20 cellular contexts compared by ENCODE assay signal in the genomic region with DNA sequence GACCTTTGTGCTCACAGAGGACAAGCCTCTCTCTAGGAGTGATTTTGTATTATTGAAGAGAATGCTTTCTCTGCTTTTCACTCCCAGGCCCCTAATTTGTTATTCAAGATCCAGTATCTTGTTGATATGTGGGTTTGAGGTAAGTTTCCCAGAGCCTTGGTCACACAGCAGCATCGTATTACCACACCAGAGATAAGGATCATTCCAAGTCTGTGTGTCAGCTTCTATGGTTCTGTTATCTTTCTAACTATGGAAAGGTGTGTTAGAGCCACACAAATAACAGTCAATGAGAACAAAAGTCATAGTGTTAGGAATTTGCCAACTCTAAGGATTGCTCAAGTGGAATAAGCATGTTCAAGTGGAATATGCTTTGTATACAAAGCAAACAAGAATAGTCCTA.
DNase-seq lines count a peak whose midpoint lies in the region; FAIRE-seq and TF ChIP-seq lines count a peak whose summit lies in the region.
"Had no signal": no experiment of that assay in that cellular context is flagged by ENCODE, and none has a peak within 500 bp of the region (broad histone marks: within the 10 kb centered on the region; RNA-seq: fewer than 3 reads in every experiment).

No MANE protein-coding gene starts in this region.

- no peak overlapping the region for H3K4me2 ChIP-seq in mammary epithelial cell (ENCODE audit: insufficient read depth, low read depth, low read length)
- no peak overlapping the region for H3K4me2 ChIP-seq in astrocyte (ENCODE audit: low read length)

- H3K36me3 ChIP-seq in mammary epithelial cell (ENCODE audit: insufficient read depth, low read length), result no peaks in the 10 kb centered on the region
- H3K36me3 ChIP-seq in breast epithelium, result no peaks in the 10 kb centered on the region
- H3K36me3 ChIP-seq in astrocyte (ENCODE audit: insufficient read depth, low read length), result no peaks in the 10 kb centered on the region

- dilution Hi-C loops in mammary epithelial cell (cut with HindIII; ENCODE audit: low sequenced_read_pairs), result no loop called here

- H2AFZ ChIP-seq in mammary epithelial cell (ENCODE audit: low read depth, low read length), result no peak overlapping the region
- no peak overlapping the region for H2AFZ ChIP-seq in astrocyte (ENCODE audit: low read depth, low read length)

- no TSS peak for BruUV-seq in mammary epithelial cell (replicated peaks; lab: Mats Ljungman, UMichigan)

- H3K9ac ChIP-seq in mammary epithelial cell (ENCODE audit: insufficient read depth, low read length) (no peak overlapping the region), astrocyte (ENCODE audit: low read length) (no peak overlapping the region)

- no peaks in the 10 kb centered on the region for H3K36me3 Mint-ChIP-seq in astrocyte (ENCODE audit: low read depth, unreplicated experiment)

- FAIRE-seq in astrocyte (lab: Jason Lieb, UNC) (no peak), D721Med (lab: Jason Lieb, UNC) (no peak)
- FAIRE-seq: G401.6, GM12891, GM19239, K562 had no signal

- POLR2A ChIA-PET in HEK293T (lab: Yijun Ruan, JAX), result no interaction called here

- DNase-seq in mammary epithelial cell (peak; percentile 8), breast epithelium (ENCODE audit: low spot score in 2 of 2) (no peak), astrocyte (ENCODE audit: low read depth) (peak; percentile 64), kidney glomerular epithelial cell (lab: John Stamatoyannopoulos, UW) (peak; percentile 8), OCI-M2 (lab: John Stamatoyannopoulos, UW; ENCODE audit: unreplicated experiment) (no peak), HEK293T (ENCODE audit: extremely low spot score) (no peak), NCI-H2029 treated with DMSO at 0.1 percent for 48 hours (lab: John Stamatoyannopoulos, UW) (no peak), D721Med (ENCODE audit: insufficient read length, low spot score) (no peak)
- DNase-seq: C1 segment of cervical spinal cord, DMS53, NCI-H1092 treated with DMSO at 0.1 percent for 48 hours, NCI-H1694 treated with DMSO at 0.1 percent for 48 hours, NCI-H446 treated with DMSO at 0.1 percent for 48 hours, SHP77 treated with DMSO at 0.1 percent for 48 hours, SW 1271 had no signal

- H3K27me3 ChIP-seq in mammary epithelial cell (ENCODE audit: insufficient read depth, low read length) (peaks cover 3% of the 10 kb centered on the region), breast epithelium (no peaks in the 10 kb centered on the region), astrocyte (ENCODE audit: insufficient read depth, low read length) (no peaks in the 10 kb centered on the region)

- H3K4me1 ChIP-seq in mammary epithelial cell (ENCODE audit: insufficient read depth, low read length), result no peaks in the 10 kb centered on the region
- H3K4me1 ChIP-seq in breast epithelium, result no peaks in the 10 kb centered on the region
- H3K4me1 ChIP-seq in astrocyte (ENCODE audit: insufficient read depth, low read length), result peaks cover 6% of the 10 kb centered on the region

- H3K4me1 Mint-ChIP-seq in astrocyte (ENCODE audit: low read depth, unreplicated experiment), result peaks cover 8% of the 10 kb centered on the region

- H4K20me1 ChIP-seq in mammary epithelial cell (ENCODE audit: insufficient read depth, low read length) (no peaks in the 10 kb centered on the region), astrocyte (ENCODE audit: insufficient read depth, low read length) (no peaks in the 10 kb centered on the region)

- 0% methylated on average over 1 of the region's 1 CpG for WGBS in mammary epithelial cell (ENCODE audit: low coverage, missing lambda C conversion rate)

- in situ Hi-C loops in mammary epithelial cell (cut with MboI; ENCODE audit: low sequenced_read_pairs in 2 of 2), result no loop called here

- peaks cover 4% of the 10 kb centered on the region for H3K27me3 Mint-ChIP-seq in astrocyte (ENCODE audit: low read depth, unreplicated experiment)

- H3K9me3 Mint-ChIP-seq in astrocyte (ENCODE audit: unreplicated experiment), result no peaks in the 10 kb centered on the region

- H3K79me2 ChIP-seq in mammary epithelial cell (ENCODE audit: insufficient read depth, low read length), result no peaks in the 10 kb centered on the region
- no peaks in the 10 kb centered on the region for H3K79me2 ChIP-seq in astrocyte (ENCODE audit: insufficient read depth, low read length)

- no peak for TF ChIP-seq POLR2A in breast epithelium (IDR thresholded peaks at IDR 0.05)

- TF ChIP-seq CTCF in mammary epithelial cell (conservative IDR thresholded peaks at IDR 0.05 in 1 of 2, IDR thresholded peaks at IDR 0.05 in 1 of 2; ENCODE audit: extremely low read depth in 1 of 2, insufficient read depth in 1 of 2, low read depth in 1 of 2, low read length in 2 of 2), result no peak
- no peak for TF ChIP-seq CTCF in breast epithelium (IDR thresholded peaks at IDR 0.05)
- TF ChIP-seq CTCF in astrocyte (IDR thresholded peaks at IDR 0.05; ENCODE audit: insufficient read depth, low read depth, low read length), result no peak
- TF ChIP-seq CTCF in D721Med (IDR thresholded peaks at IDR 0.05; ENCODE audit: insufficient read depth, missing control alignments), result no peak

- CTCF ChIA-PET in mammary epithelial cell (lab: Charles Lee; ENCODE audit: low non-redundant PET) (no interaction called here), HEK293T (lab: Yijun Ruan, JAX) (no interaction called here)

- no peak overlapping the region for H3K27ac Mint-ChIP-seq in astrocyte (ENCODE audit: unreplicated experiment)

- H3K9me3 ChIP-seq in mammary epithelial cell (replicated peaks; ENCODE audit: insufficient read depth, low read length), result no peaks in the 10 kb centered on the region
- no peaks in the 10 kb centered on the region for H3K9me3 ChIP-seq in breast epithelium
- no peaks in the 10 kb centered on the region for H3K9me3 ChIP-seq in astrocyte (ENCODE audit: insufficient read depth, low read depth, low read length)

- H3K4me3 Mint-ChIP-seq in astrocyte (ENCODE audit: unreplicated experiment), result no peak overlapping the region

- H3K4me3 ChIP-seq in mammary epithelial cell (replicated peaks in 1 of 3; ENCODE audit: insufficient read depth in 1 of 3, low read depth in 2 of 3, low read length in 3 of 3) (no peak overlapping the region), breast epithelium (no peak overlapping the region), astrocyte (ENCODE audit: insufficient read depth, low read depth, low read length) (no peak overlapping the region)
- H3K4me3 ChIP-seq: K562 had no signal

- intact Hi-C loops in mammary epithelial cell (cut with micrococcal nuclease), result loop anchor here (5.0 kb wide), 1 partner anchor 1650 kb away; no protein-coding TSS in a partner anchor
- intact Hi-C loops in breast epithelium (cut with DNase I; ENCODE audit: low total_unique reads), result no loop called here

- H3K27ac ChIP-seq in mammary epithelial cell (ENCODE audit: insufficient read depth, low read depth, low read length), result no peak overlapping the region
- H3K27ac ChIP-seq in breast epithelium, result no peak overlapping the region
- no peak overlapping the region for H3K27ac ChIP-seq in astrocyte (ENCODE audit: low read depth, low read length)
- H3K27ac ChIP-seq: 22Rv1 had no signal

TF ChIP-seq in HEK293T, 16 proteins besides CTCF, POLR2A, EP300 and RAD21:
- no peak for TF ChIP-seq SUZ12 (IDR thresholded peaks at IDR 0.05)
- TF ChIP-seq SP1 (IDR thresholded peaks at IDR 0.05), result no peak
- TF ChIP-seq NFRKB (IDR thresholded peaks at IDR 0.05), result no peak
- no peak for TF ChIP-seq FOXA1 (IDR thresholded peaks at IDR 0.05)
- TF ChIP-seq ZNF384 (IDR thresholded peaks at IDR 0.05), result no peak
- TF ChIP-seq ARNT (IDR thresholded peaks at IDR 0.05), result no peak
- TF ChIP-seq FOXK2 (IDR thresholded peaks at IDR 0.05), result no peak
- no peak for TF ChIP-seq L3MBTL2 (conservative IDR thresholded peaks at IDR 0.05)
- TF ChIP-seq FOXM1 (IDR thresholded peaks at IDR 0.05; ENCODE audit: borderline replicate concordance), result no peak
- TF ChIP-seq TARDBP (IDR thresholded peaks at IDR 0.05), result no peak
- no peak for TF ChIP-seq LEF1 (IDR thresholded peaks at IDR 0.05; ENCODE audit: borderline replicate concordance)
- TF ChIP-seq HDGF (IDR thresholded peaks at IDR 0.05; ENCODE audit: borderline replicate concordance), result no peak
- TF ChIP-seq, protein P1, sequence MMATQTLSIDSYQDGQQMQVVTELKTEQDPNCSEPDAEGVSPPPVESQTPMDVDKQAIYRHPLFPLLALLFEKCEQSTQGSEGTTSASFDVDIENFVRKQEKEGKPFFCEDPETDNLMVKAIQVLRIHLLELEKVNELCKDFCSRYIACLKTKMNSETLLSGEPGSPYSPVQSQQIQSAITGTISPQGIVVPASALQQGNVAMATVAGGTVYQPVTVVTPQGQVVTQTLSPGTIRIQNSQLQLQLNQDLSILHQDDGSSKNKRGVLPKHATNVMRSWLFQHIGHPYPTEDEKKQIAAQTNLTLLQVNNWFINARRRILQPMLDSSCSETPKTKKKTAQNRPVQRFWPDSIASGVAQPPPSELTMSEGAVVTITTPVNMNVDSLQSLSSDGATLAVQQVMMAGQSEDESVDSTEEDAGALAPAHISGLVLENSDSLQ (IDR thresholded peaks at IDR 0.05), result no peak
- TF ChIP-seq ELF4 (IDR thresholded peaks at IDR 0.05), result no peak
- no peak for TF ChIP-seq CTBP1 (IDR thresholded peaks at IDR 0.05; ENCODE audit: borderline replicate concordance)
- no peak for TF ChIP-seq BHLHE40 (IDR thresholded peaks at IDR 0.05; ENCODE audit: borderline replicate concordance)

Comparison
In these comparisons a context has a peak if more than half of its experiments do, and no peak if none do; other contexts are left out.
1. DNase-seq: peak in mammary epithelial cell (single experiment), astrocyte (single experiment) and kidney glomerular epithelial cell (single experiment); none in breast epithelium (0 of 2), OCI-M2 (single experiment), HEK293T (single experiment), NCI-H2029 treated with DMSO at 0.1 percent for 48 hours (single experiment) and D721Med (single experiment).